ENCODE assay signal across 14 cellular contexts in genomic region chr9:108093773-108094675, GRCh38.
A peak's percentile ranks its signal among the peaks of the same experiment; 100 is the strongest.
DNase-seq lines count a peak whose midpoint lies in the region; ATAC-seq and TF ChIP-seq lines count a peak whose summit lies in the region.
"Had no signal": no experiment of that assay in that cellular context is flagged by ENCODE, and none has a peak within 500 bp of the region (broad histone marks: within the 10 kb centered on the region; RNA-seq: fewer than 3 reads in every experiment).

No MANE protein-coding gene starts in this region.

- no peak overlapping the region for H2AFZ ChIP-seq in PC-3 (ENCODE audit: low read length)

- no peaks in the 10 kb centered on the region for H3K9me2 ChIP-seq in PC-3 (replicated peaks; ENCODE audit: low read length)

- H3K36me3 ChIP-seq in PC-3 (ENCODE audit: low read depth, low read length) = no peaks in the 10 kb centered on the region
- no peaks in the 10 kb centered on the region for H3K36me3 ChIP-seq in esophagus (ENCODE audit: control insufficient read depth in 2 of 2, insufficient read depth in 2 of 2, low read length in 1 of 2)
- no peaks in the 10 kb centered on the region for H3K36me3 ChIP-seq in muscle layer of duodenum (ENCODE audit: control insufficient read depth in 1 of 2, insufficient read depth in 2 of 2, low read length in 2 of 2)
- H3K36me3 ChIP-seq in CD8-positive, alpha-beta T cell (ENCODE audit: insufficient read depth, low read length) = no peaks in the 10 kb centered on the region
- H3K36me3 ChIP-seq: tibial artery had no signal

- no peaks in the 10 kb centered on the region for H4K20me1 ChIP-seq in PC-3 (ENCODE audit: low read length)

- WGBS in esophagus, 2 donors = 36 to 47% methylated on average over 1 of the region's 1 CpG

- H3K27ac Mint-ChIP-seq in CD8-positive, alpha-beta T cell = no peak overlapping the region
- H3K27ac Mint-ChIP-seq: activated T-helper 1 cell treated with anti-CD3 and anti-CD28 coated beads, Interleukin-12 subunit alpha, Interleukin-12 subunit beta, Interleukin-2, Interleukin-4 antibody, amounts not matched to agents 30 ng/mL and 10 ng/mL and 1 ng/mL, durations not matched to agents 14 hours and 24 hours and 36 hours had no signal

- ATAC-seq in GM19463 (IDR thresholded peaks at IDR 0.05; ENCODE audit: unreplicated experiment) (peak; percentile 95), PC-3 (peak; percentile 96), GM19452 (IDR thresholded peaks at IDR 0.05; ENCODE audit: unreplicated experiment) (no peak)
- no peak for ATAC-seq in CD8-positive, alpha-beta T cell

- H3K4me3 ChIP-seq in PC-3 (ENCODE audit: low read length) (no peak overlapping the region), esophagus (ENCODE audit: low read depth in 1 of 2, low read length in 2 of 2) (no peak overlapping the region), muscle layer of duodenum (ENCODE audit: low read depth in 1 of 2, low read length in 2 of 2) (no peak overlapping the region)
- H3K4me3 ChIP-seq in CD8-positive, alpha-beta T cell (ENCODE audit: low read depth, low read length) = no peak overlapping the region
- H3K4me3 ChIP-seq: tibial artery had no signal

- H3K9ac ChIP-seq in PC-3 (ENCODE audit: low read length) = no peak overlapping the region

- peak; percentile 90 for DNase-seq in PC-3
- no peak for DNase-seq in CD8-positive, alpha-beta T cell
- DNase-seq in globus pallidus (ENCODE audit: low spot score) = no peak
- no peak for DNase-seq in NCI-H2029 treated with DMSO at 0.1 percent for 48 hours (lab: John Stamatoyannopoulos, UW)
- DNase-seq: NCI-H2171 treated with DMSO at 0.1 percent for 48 hours, retina, SHP77 treated with DMSO at 0.1 percent for 48 hours, tibial artery had no signal

- H3K9me3 Mint-ChIP-seq in CD8-positive, alpha-beta T cell = peaks cover 3% of the 10 kb centered on the region

- H3K9me3 ChIP-seq in PC-3 (ENCODE audit: low read length) (no peaks in the 10 kb centered on the region), esophagus (ENCODE audit: control insufficient read depth in 2 of 2, insufficient read depth in 1 of 2, low read depth in 1 of 2, low read length in 1 of 2) (peaks cover 0 to 2% of the 10 kb centered on the region in 2 donors), muscle layer of duodenum (ENCODE audit: control insufficient read depth in 1 of 2, low read length in 2 of 2) (no peaks in the 10 kb centered on the region)
- H3K9me3 ChIP-seq in CD8-positive, alpha-beta T cell (ENCODE audit: low read length) = no peaks in the 10 kb centered on the region
- H3K9me3 ChIP-seq: tibial artery had no signal

- no peaks in the 10 kb centered on the region for H3K27me3 Mint-ChIP-seq in CD8-positive, alpha-beta T cell (ENCODE audit: low read depth)

- H3K27ac ChIP-seq in PC-3 (ENCODE audit: low read length) (peak overlapping the region; percentile 83), esophagus (ENCODE audit: low read depth in 2 of 2, low read length in 1 of 2) (peak overlapping the region; percentile 59 to 76), muscle layer of duodenum (ENCODE audit: low read length) (peak overlapping the region; percentile 22)
- no peak overlapping the region for H3K27ac ChIP-seq in CD8-positive, alpha-beta T cell (ENCODE audit: low read depth, low read length)
- H3K27ac ChIP-seq: C4-2B, tibial artery had no signal

- no peak overlapping the region for H3K4me3 Mint-ChIP-seq in CD8-positive, alpha-beta T cell
- H3K4me3 Mint-ChIP-seq: activated T-helper 1 cell treated with anti-CD3 and anti-CD28 coated beads, Interleukin-12 subunit alpha, Interleukin-12 subunit beta, Interleukin-2, Interleukin-4 antibody, amounts not matched to agents 30 ng/mL and 10 ng/mL and 1 ng/mL, durations not matched to agents 14 hours and 24 hours and 36 hours had no signal

- H3K36me3 Mint-ChIP-seq in CD8-positive, alpha-beta T cell = no peaks in the 10 kb centered on the region

- CTCF ChIA-PET in PC-3 (lab: Charles Lee) = interaction anchor here (0.6 kb wide), 1 partner anchor 472 kb away, joined by 3 read pairs; no protein-coding TSS in a partner anchor
- CTCF ChIA-PET in CD8-positive, alpha-beta T cell (lab: Charles Lee) = no interaction called here

- H3K4me2 ChIP-seq in PC-3 (ENCODE audit: low read length) = peak overlapping the region; percentile 62

- no peak for TF ChIP-seq CTCF in PC-3 (conservative IDR thresholded peaks at IDR 0.05; ENCODE audit: low read depth, low read length)
- no peak for TF ChIP-seq CTCF in CD8-positive, alpha-beta T cell (IDR thresholded peaks at IDR 0.05)

- POLR2A ChIA-PET in PC-3 (lab: Charles Lee; ENCODE audit: unreplicated experiment) = no interaction called here
- POLR2A ChIA-PET in CD8-positive, alpha-beta T cell (lab: Charles Lee) = no interaction called here

- H3K4me1 ChIP-seq in PC-3 (ENCODE audit: insufficient read depth, low read length) (peaks cover 27% of the 10 kb centered on the region), esophagus (ENCODE audit: control insufficient read depth in 2 of 2, insufficient read depth in 2 of 2, low read length in 1 of 2) (peaks cover 3% of the 10 kb centered on the region in 2 donors), muscle layer of duodenum (ENCODE audit: control insufficient read depth in 1 of 2, insufficient read depth in 2 of 2, low read length in 2 of 2) (no peaks in the 10 kb centered on the region)
- H3K4me1 ChIP-seq in CD8-positive, alpha-beta T cell (ENCODE audit: insufficient read depth, low read length) = no peaks in the 10 kb centered on the region
- H3K4me1 ChIP-seq: tibial artery had no signal

- H3K27me3 ChIP-seq in PC-3 (ENCODE audit: low read length) (no peaks in the 10 kb centered on the region), esophagus (ENCODE audit: control insufficient read depth in 1 of 2, insufficient read depth in 2 of 2, low read length in 2 of 2) (no peaks in the 10 kb centered on the region), muscle layer of duodenum (ENCODE audit: low read depth, low read length) (no peaks in the 10 kb centered on the region)
- H3K27me3 ChIP-seq in CD8-positive, alpha-beta T cell (ENCODE audit: insufficient read depth, low read length) = no peaks in the 10 kb centered on the region
- H3K27me3 ChIP-seq: tibial artery had no signal

- intact Hi-C loops in PC-3 (cut with micrococcal nuclease) = loop anchor here (2.0 kb wide), 1 partner anchor 37 kb away; no protein-coding TSS in a partner anchor
- intact Hi-C loops in CD8-positive, alpha-beta T cell (cut with DNase I, micrococcal nuclease) = no loop called here

- H3K79me2 ChIP-seq in PC-3 (ENCODE audit: low read length) = no peaks in the 10 kb centered on the region

- H3F3A ChIP-seq in PC-3 (ENCODE audit: low read length, unreplicated experiment) = no peaks in the 10 kb centered on the region

- H3K4me1 Mint-ChIP-seq in CD8-positive, alpha-beta T cell (ENCODE audit: low read depth) = no peaks in the 10 kb centered on the region

- no TSS peak for BruUV-seq in PC-3 (replicated peaks; lab: Mats Ljungman, UMichigan)

Comparison
In these comparisons a context has a peak if more than half of its experiments do, and no peak if none do; other contexts are left out.
1. ATAC-seq: peak in GM19463 (single experiment) and PC-3 (single experiment); none in GM19452 (single experiment) and CD8-positive, alpha-beta T cell (single experiment).